8 cellular contexts compared by ENCODE assay signal in the genomic region with DNA sequence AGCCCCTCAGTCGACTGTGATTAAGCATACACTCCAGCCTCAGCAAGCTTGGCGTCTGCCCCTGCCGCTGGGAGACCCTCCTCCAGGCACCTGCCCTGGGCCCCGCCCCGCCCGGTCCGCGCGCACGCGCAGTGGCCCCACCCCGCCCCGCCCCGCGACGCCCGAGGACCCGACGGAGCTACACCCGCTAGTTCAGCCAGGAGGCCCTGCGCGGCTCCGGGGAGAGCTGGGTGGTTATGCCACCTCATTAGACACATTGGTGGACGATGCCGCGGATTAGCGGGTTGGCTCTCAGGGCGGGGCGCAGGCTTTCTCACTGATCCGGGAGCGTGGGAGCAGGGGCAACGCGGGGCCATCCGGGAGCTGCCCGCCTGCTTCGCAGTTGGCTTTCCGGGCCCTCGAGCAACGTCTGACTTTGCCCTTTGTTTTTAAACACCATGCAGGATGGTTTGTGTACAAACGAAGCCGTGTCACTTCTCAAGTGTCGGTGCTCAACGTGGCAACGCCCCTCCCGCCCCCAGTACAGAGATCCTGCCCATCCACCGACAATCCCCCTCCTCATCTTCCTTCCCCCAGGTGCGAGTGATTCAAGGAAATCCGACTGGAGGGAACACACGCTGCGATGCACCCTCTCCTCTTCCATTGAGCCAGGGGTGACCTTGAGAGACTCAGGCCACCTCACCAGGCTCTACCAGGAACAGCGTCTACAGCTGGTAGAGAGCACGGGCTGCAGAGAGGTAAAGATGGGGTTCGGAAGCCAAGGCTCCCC.
DNase-seq lines count a peak whose midpoint lies in the region; ATAC-seq, FAIRE-seq and TF ChIP-seq lines count a peak whose summit lies in the region.

No MANE protein-coding gene starts in this region.

- no peak overlapping the region for H3K14ac ChIP-seq in trophoblast cell (ENCODE audit: low read length)

- H3K79me1 ChIP-seq in trophoblast cell (ENCODE audit: low read length) = no peaks in the 10 kb centered on the region

- H3K9ac ChIP-seq in trophoblast cell (ENCODE audit: low read length) = no peak overlapping the region

- CTCF ChIA-PET in activated naive CD4-positive, alpha-beta T cell treated with anti-CD3 and anti-CD28 coated beads for 36 hours (lab: Charles Lee) = interaction anchor here (0.5 to 2.0 kb wide), 6 partner anchors 12 to 638 kb away, joined by 3 to 8 read pairs (median 3); no protein-coding TSS in a partner anchor

- peak overlapping the region; percentile 49 for H3K4me3 ChIP-seq in trophoblast cell (ENCODE audit: low read depth, low read length)
- H3K4me3 ChIP-seq in thymus (ENCODE audit: low read length) = peak overlapping the region; percentile 53

- H3K4me1 Mint-ChIP-seq in activated naive CD4-positive, alpha-beta T cell treated with anti-CD3 and anti-CD28 coated beads for 36 hours (ENCODE audit: low read depth) = peaks cover 21% of the 10 kb centered on the region

- ATAC-seq in HG03025 (IDR thresholded peaks at IDR 0.05; ENCODE audit: low FRiP score, unreplicated experiment) = peak; percentile 49

- no peak overlapping the region for H4K12ac ChIP-seq in trophoblast cell (ENCODE audit: low read depth, low read length)

- no peaks in the 10 kb centered on the region for H3K27me3 ChIP-seq in trophoblast cell (ENCODE audit: insufficient read depth, low read length)
- H3K27me3 ChIP-seq in thymus (ENCODE audit: control insufficient read depth, insufficient read depth) = no peaks in the 10 kb centered on the region

- H3K9me3 ChIP-seq in trophoblast cell (ENCODE audit: insufficient read depth, low read depth, low read length) (peaks cover 4% of the 10 kb centered on the region), thymus (ENCODE audit: control insufficient read depth) (no peaks in the 10 kb centered on the region)

- no peak overlapping the region for H3K23ac ChIP-seq in trophoblast cell (ENCODE audit: low read length)

- H3K27ac ChIP-seq in trophoblast cell (ENCODE audit: low read depth, low read length) = no peak overlapping the region
- H3K27ac ChIP-seq in thymus (ENCODE audit: low read depth) = peak overlapping the region; percentile 80

- H3K36me3 ChIP-seq in trophoblast cell (ENCODE audit: control insufficient read depth in 1 of 2, insufficient read depth in 2 of 2, low read length in 2 of 2) = no peaks in the 10 kb centered on the region
- no peaks in the 10 kb centered on the region for H3K36me3 ChIP-seq in thymus (ENCODE audit: control insufficient read depth, insufficient read depth)

- peak overlapping the region; percentile 51 for H3K27ac Mint-ChIP-seq in activated naive CD4-positive, alpha-beta T cell treated with anti-CD3 and anti-CD28 coated beads for 36 hours

- no peak overlapping the region for H2BK120ac ChIP-seq in trophoblast cell (ENCODE audit: insufficient read depth, low read length, poor library complexity)

- H3K18ac ChIP-seq in trophoblast cell (ENCODE audit: low read length) = no peak overlapping the region

- H3K4me3 Mint-ChIP-seq in activated naive CD4-positive, alpha-beta T cell treated with anti-CD3 and anti-CD28 coated beads for 36 hours = peak overlapping the region; percentile 83

- no peak overlapping the region for H2AK5ac ChIP-seq in trophoblast cell (ENCODE audit: low read length)

- no peak overlapping the region for H2BK5ac ChIP-seq in trophoblast cell (ENCODE audit: low read depth, low read length, poor library complexity)

- FAIRE-seq in D721Med (lab: Jason Lieb, UNC) = no peak

- DNase-seq in D721Med (ENCODE audit: insufficient read length, low spot score) = peak; percentile 95
- DNase-seq in RPMI7951 (ENCODE audit: low read depth) = peak; percentile 55
- DNase-seq in activated naive CD4-positive, alpha-beta T cell treated with anti-CD3 and anti-CD28 coated beads for 36 hours = peak; percentile 85
- DNase-seq in germinal center (ENCODE audit: low spot score) = peak; percentile 96
- peak in 1 of 2 donors; percentile 49 for DNase-seq in trophoblast cell
- DNase-seq in SKM-1 (lab: John Stamatoyannopoulos, UW; ENCODE audit: unreplicated experiment) = no peak

- H2BK12ac ChIP-seq in trophoblast cell (ENCODE audit: low read length) = no peak overlapping the region

- H3K4me2 ChIP-seq in trophoblast cell (ENCODE audit: low read length) = peak overlapping the region; percentile 86

- TF ChIP-seq CTCF in D721Med (IDR thresholded peaks at IDR 0.05; ENCODE audit: insufficient read depth, missing control alignments) = no peak

- peaks cover 9% of the 10 kb centered on the region for H3K9me3 Mint-ChIP-seq in activated naive CD4-positive, alpha-beta T cell treated with anti-CD3 and anti-CD28 coated beads for 36 hours

- no peaks in the 10 kb centered on the region for H3K79me2 ChIP-seq in trophoblast cell (ENCODE audit: control insufficient read depth, insufficient read depth, low read length, poor library complexity)

- no peak overlapping the region for H3K4ac ChIP-seq in trophoblast cell (ENCODE audit: low read depth, low read length)

- H3K4me1 ChIP-seq in trophoblast cell (ENCODE audit: control insufficient read depth in 1 of 2, insufficient read depth in 2 of 2, low read length in 2 of 2) (peaks cover 4 to 6% of the 10 kb centered on the region in 2 experiments), thymus (ENCODE audit: control insufficient read depth, insufficient read depth, low read length) (peaks cover 4% of the 10 kb centered on the region)

- peaks cover 1% of the 10 kb centered on the region for H3K36me3 Mint-ChIP-seq in activated naive CD4-positive, alpha-beta T cell treated with anti-CD3 and anti-CD28 coated beads for 36 hours (ENCODE audit: low read depth)

- H4K8ac ChIP-seq in trophoblast cell (ENCODE audit: low read depth, low read length) = no peak overlapping the region

- H4K91ac ChIP-seq in trophoblast cell (ENCODE audit: low read depth, low read length) = no peak overlapping the region

- no peak overlapping the region for H2AFZ ChIP-seq in trophoblast cell (ENCODE audit: insufficient read depth, low read length, poor library complexity)

- intact Hi-C loops in activated naive CD4-positive, alpha-beta T cell treated with anti-CD3 and anti-CD28 coated beads for 36 hours (cut with micrococcal nuclease) = loop anchor here (1.0 to 5.0 kb wide), 4 partner anchors 9 to 83 kb away; no protein-coding TSS in a partner anchor

- no CpG with 5 or more reads among the region's 53 CpGs for WGBS in trophoblast cell (ENCODE audit: extremely low coverage, insufficient coverage, insufficient read length)
- 13% methylated on average over 53 of the region's 53 CpGs for WGBS in thymus

- H3K27me3 Mint-ChIP-seq in activated naive CD4-positive, alpha-beta T cell treated with anti-CD3 and anti-CD28 coated beads for 36 hours (ENCODE audit: low read depth) = no peaks in the 10 kb centered on the region
